ENCODE assay signal across 3 cellular contexts in genomic region chr2:115369380-115369779, GRCh38.
TF ChIP-seq lines count a peak whose summit lies in the region.

No MANE protein-coding gene starts in this region.

TF ChIP-seq in HepG2, 621 proteins besides CTCF, POLR2A, EP300 and RAD21:
- TF ChIP-seq MAFK (conservative IDR thresholded peaks at IDR 0.05 in 1 of 2, IDR thresholded peaks at IDR 0.05 in 1 of 2; ENCODE audit: low read length in 2 of 2) = no peak
- no peak for TF ChIP-seq ZNF343 (CRISPR knock-in tag; IDR thresholded peaks at IDR 0.05)
- TF ChIP-seq TIGD3 (CRISPR knock-in tag; IDR thresholded peaks at IDR 0.05; ENCODE audit: borderline replicate concordance) = no peak
- TF ChIP-seq MXD4 (CRISPR knock-in tag; IDR thresholded peaks at IDR 0.05) = no peak
- no peak for TF ChIP-seq ZMAT3 (CRISPR knock-in tag; conservative IDR thresholded peaks at IDR 0.05)
- no peak for TF ChIP-seq AFF4 (CRISPR knock-in tag; IDR thresholded peaks at IDR 0.05)
- TF ChIP-seq NKX3-1 (CRISPR knock-in tag; IDR thresholded peaks at IDR 0.05) = no peak
- peak; percentile 74 for TF ChIP-seq CEBPB (IDR thresholded peaks at IDR 0.05; ENCODE audit: borderline replicate concordance, low read depth, low read length)
- TF ChIP-seq YEATS2 (CRISPR knock-in tag; IDR thresholded peaks at IDR 0.05; ENCODE audit: borderline replicate concordance) = no peak

TF ChIP-seq in H1, 55 proteins besides CTCF, POLR2A, EP300 and RAD21:
- TF ChIP-seq SRF (IDR thresholded peaks at IDR 0.05; ENCODE audit: low read depth, low read length) (no peak), CEBPB (IDR thresholded peaks at IDR 0.05; ENCODE audit: low read depth, low read length) (peak; percentile 43; the same call in 1 of the 2 replicates), SIX5 (IDR thresholded peaks at IDR 0.05; ENCODE audit: low read depth, low read length) (no peak)

TF ChIP-seq in WTC11, 78 proteins besides CTCF, POLR2A, EP300 and RAD21:
- no peak for TF ChIP-seq MAX (CRISPR knock-in tag; IDR thresholded peaks at IDR 0.05)
- TF ChIP-seq, protein P1, sequence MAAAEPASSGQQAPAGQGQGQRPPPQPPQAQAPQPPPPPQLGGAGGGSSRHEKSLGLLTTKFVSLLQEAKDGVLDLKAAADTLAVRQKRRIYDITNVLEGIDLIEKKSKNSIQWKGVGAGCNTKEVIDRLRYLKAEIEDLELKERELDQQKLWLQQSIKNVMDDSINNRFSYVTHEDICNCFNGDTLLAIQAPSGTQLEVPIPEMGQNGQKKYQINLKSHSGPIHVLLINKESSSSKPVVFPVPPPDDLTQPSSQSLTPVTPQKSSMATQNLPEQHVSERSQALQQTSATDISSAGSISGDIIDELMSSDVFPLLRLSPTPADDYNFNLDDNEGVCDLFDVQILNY (CRISPR knock-in tag; IDR thresholded peaks at IDR 0.05) = no peak
TF ChIP-seq in WTC11: peak in this region for 0.
